13 cellular contexts compared by ENCODE assay signal in genomic region chr18:35076556-35076955, GRCh38. TPM values are rescaled to one million over a fixed set of nuclear protein-coding genes. Genes with fewer than 3 reads are reported as not detected.
DNase-seq lines count a peak whose midpoint lies in the region; ATAC-seq and TF ChIP-seq lines count a peak whose summit lies in the region.
"Had no signal": no experiment of that assay in that cellular context is flagged by ENCODE, and none has a peak within 500 bp of the region (broad histone marks: within the 10 kb centered on the region; RNA-seq: fewer than 3 reads in every experiment).

No MANE protein-coding gene starts in this region.

- peak overlapping the region; percentile 11 for H3K4me2 ChIP-seq in GM23248 (ENCODE audit: unreplicated experiment)

- in situ Hi-C loops in GM23248 (cut with MboI) = no loop called here
- in situ Hi-C loops in gastrocnemius medialis (cut with MboI; ENCODE audit: low sequenced_read_pairs in 4 of 4) = no loop called here

- peaks cover 7% of the 10 kb centered on the region; the same call in 1 of the 2 replicates for H3F3A ChIP-seq in GM23248 (ENCODE audit: insufficient read depth)

- peaks cover 40% of the 10 kb centered on the region for H3K4me1 Mint-ChIP-seq in activated CD4-positive, alpha-beta memory T cell treated with anti-CD3 and anti-CD28 coated beads for 36 hours (ENCODE audit: low read depth)

- H3K4me3 ChIP-seq in GM23248 (no peak overlapping the region), SJSA1 (no peak overlapping the region), gastrocnemius medialis (no peak overlapping the region), body of pancreas (no peak overlapping the region)

- no peak for TF ChIP-seq POLR2A in gastrocnemius medialis (IDR thresholded peaks at IDR 0.05)
- TF ChIP-seq POLR2A in body of pancreas (IDR thresholded peaks at IDR 0.05) = no peak

- H3K4me3 Mint-ChIP-seq in activated CD4-positive, alpha-beta memory T cell treated with anti-CD3 and anti-CD28 coated beads for 36 hours = no peak overlapping the region

- H3K27ac ChIP-seq in GM23248 (peak overlapping the region; percentile 14; the same call in 1 of the 2 replicates), SJSA1 (peak overlapping the region; percentile 95), gastrocnemius medialis (peak overlapping the region; percentile 1 to 90 (median 47)), body of pancreas (no peak overlapping the region)

- H3K4me1 ChIP-seq in GM23248 (ENCODE audit: insufficient read depth) (peaks cover 30% of the 10 kb centered on the region), SJSA1 (replicated peaks) (peaks cover 54% of the 10 kb centered on the region), gastrocnemius medialis (peaks cover 55 to 56% of the 10 kb centered on the region in 2 donors), body of pancreas (peaks cover 4% of the 10 kb centered on the region)

- H3K9me3 ChIP-seq in GM23248 (ENCODE audit: low read depth) (no peaks in the 10 kb centered on the region), SJSA1 (replicated peaks) (no peaks in the 10 kb centered on the region), gastrocnemius medialis (no peaks in the 10 kb centered on the region), body of pancreas (no peaks in the 10 kb centered on the region)

- no peaks in the 10 kb centered on the region for H3K9me2 ChIP-seq in GM23248 (ENCODE audit: insufficient read depth)

- CTCF ChIA-PET in activated CD4-positive, alpha-beta memory T cell treated with anti-CD3 and anti-CD28 coated beads for 36 hours (lab: Charles Lee) = no interaction called here

- TF ChIP-seq CTCF in gastrocnemius medialis (IDR thresholded peaks at IDR 0.05 in 4 of 5, conservative IDR thresholded peaks at IDR 0.05 in 1 of 5) (no peak), body of pancreas (IDR thresholded peaks at IDR 0.05) (no peak)

- intact Hi-C loops in gastrocnemius medialis (cut with DNase I; ENCODE audit: low total_unique reads) = loop anchor here (5.0 kb wide), 2 partner anchors 34 to 479 kb away; partner anchors contain the start of gene MAPRE2
- intact Hi-C loops in body of pancreas (cut with DNase I) = no loop called here
- intact Hi-C loops in activated CD4-positive, alpha-beta memory T cell treated with anti-CD3 and anti-CD28 coated beads for 36 hours (cut with micrococcal nuclease) = no loop called here

- POLR2A ChIA-PET in activated CD4-positive, alpha-beta memory T cell treated with anti-CD3 and anti-CD28 coated beads for 36 hours (lab: Charles Lee) = no interaction called here

- no peak overlapping the region for H3K27ac Mint-ChIP-seq in activated CD4-positive, alpha-beta memory T cell treated with anti-CD3 and anti-CD28 coated beads for 36 hours

- H3K27me3 Mint-ChIP-seq in activated CD4-positive, alpha-beta memory T cell treated with anti-CD3 and anti-CD28 coated beads for 36 hours = no peaks in the 10 kb centered on the region

- 7 to 13% methylated on average over 1 of the region's 1 CpG for WGBS in GM23248 (ENCODE audit: low coverage in 1 of 2, low lambda C conversion rate in 2 of 2, missing lambda C conversion rate in 2 of 2), 2 experiments
- 50 to 77% methylated on average over 1 of the region's 1 CpG for WGBS in body of pancreas, 2 donors

- no peak overlapping the region for H3K9ac ChIP-seq in GM23248

- ATAC-seq in gastrocnemius medialis (no peak), body of pancreas (no peak)

- DNase-seq in GM23248 (peak; percentile 71), SJSA1 (ENCODE audit: low read depth in 1 of 2, low spot score in 2 of 2) (peak; percentile 59 to 91), fibroblast of the conjunctiva (ENCODE audit: low read depth) (peak; percentile 2), gastrocnemius medialis (no peak), body of pancreas (no peak), DMS53 (lab: John Stamatoyannopoulos, UW) (no peak)
- no peak for DNase-seq in activated CD4-positive, alpha-beta memory T cell treated with anti-CD3 and anti-CD28 coated beads for 36 hours
- DNase-seq: activated CD4-positive, alpha-beta T cell treated with anti-CD3 and anti-CD28 coated beads for 4 hours; activated effector memory CD4-positive, alpha-beta T cell treated with Interleukin-2 at 50 U/mL for 16 hours; cortex of kidney; DND-41; NCI-H1105; NCI-H526 had no signal

- H3K27me3 ChIP-seq in GM23248 (replicated peaks; ENCODE audit: insufficient read depth) (no peaks in the 10 kb centered on the region), SJSA1 (replicated peaks) (no peaks in the 10 kb centered on the region), gastrocnemius medialis (no peaks in the 10 kb centered on the region), body of pancreas (no peaks in the 10 kb centered on the region)

- H3K36me3 Mint-ChIP-seq in activated CD4-positive, alpha-beta memory T cell treated with anti-CD3 and anti-CD28 coated beads for 36 hours = peaks cover 17% of the 10 kb centered on the region

- H4K20me1 ChIP-seq in GM23248 (ENCODE audit: insufficient read depth) = no peaks in the 10 kb centered on the region

- H3K36me3 ChIP-seq in GM23248 (ENCODE audit: low read depth) (no peaks in the 10 kb centered on the region), SJSA1 (no peaks in the 10 kb centered on the region; the same call in 1 of the 2 replicates), gastrocnemius medialis (no peaks in the 10 kb centered on the region), body of pancreas (replicated peaks in 1 of 2; ENCODE audit: insufficient read depth in 1 of 2, low read depth in 2 of 2) (no peaks in the 10 kb centered on the region)

- no peaks in the 10 kb centered on the region for H3K9me3 Mint-ChIP-seq in activated CD4-positive, alpha-beta memory T cell treated with anti-CD3 and anti-CD28 coated beads for 36 hours

- H3K79me2 ChIP-seq in GM23248 (ENCODE audit: insufficient read depth) = no peaks in the 10 kb centered on the region

- no peak overlapping the region for H2AFZ ChIP-seq in GM23248

RNA-seq across cellular contexts. Expression of gene MAPRE2, which starts 35.3 kb away (rescaled TPM):
- 6.1 and 11.2 TPM in 2 replicates for total RNA-seq in GM23248 (2014; rRNA removed; shearing (Covaris generic))
- 16.0 and 16.1 TPM in 2 replicates for polyA plus RNA-seq in GM23248 (2016; fragmentation: Nextera tagmentation; extraction: Ambion mirVana)
- total RNA-seq in SJSA1 (2014; rRNA removed; shearing (Covaris generic)) = 30.1 and 34.4 TPM in 2 replicates
- total RNA-seq in gastrocnemius medialis = 10 to 100 TPM; 21.3 to 46.2 (median 34.4) TPM
- 10 to 100 TPM; 11.7 to 11.9 TPM for total RNA-seq in body of pancreas
- total RNA-seq in activated CD4-positive, alpha-beta memory T cell treated with anti-CD3 and anti-CD28 coated beads for 36 hours = 10 to 100 TPM; 46.4 to 46.5 TPM

Comparison
In these comparisons a context has a peak if more than half of its experiments do, and no peak if none do; other contexts are left out.
1. DNase-seq: peak in GM23248 (single experiment), SJSA1 (2 of 2) and fibroblast of the conjunctiva (single experiment); none in gastrocnemius medialis (0 of 2), body of pancreas (0 of 4), activated CD4-positive, alpha-beta memory T cell treated with anti-CD3 and anti-CD28 coated beads for 36 hours (single experiment) and DMS53 (single experiment).
2. H3K27ac ChIP-seq: peak in GM23248 (single experiment), SJSA1 (single experiment) and gastrocnemius medialis (4 of 4); none in body of pancreas (0 of 4).